ENCODE assay signal across 1 cellular context in the genomic region with DNA sequence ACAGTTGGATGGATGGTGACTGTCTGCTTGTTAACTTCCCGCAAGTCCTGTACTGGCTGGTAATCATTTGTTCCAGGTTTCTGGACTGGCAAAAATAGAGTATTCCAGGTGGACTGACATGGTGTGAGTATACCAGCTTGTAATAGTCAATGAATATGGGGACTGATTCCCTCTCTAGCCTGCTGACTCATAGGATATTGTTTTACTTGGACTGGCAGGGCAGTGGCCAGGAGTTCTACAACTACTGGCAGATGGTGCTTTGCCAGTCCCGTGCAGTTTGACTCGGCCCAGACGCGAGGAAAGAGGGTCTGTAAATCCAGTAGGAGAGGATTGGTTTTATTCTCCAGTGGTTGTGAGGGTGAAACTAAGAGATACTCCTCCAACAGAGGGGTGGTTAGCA.
TF ChIP-seq lines count a peak whose summit lies in the region.

No MANE protein-coding gene starts in this region.

TF ChIP-seq in GM23338, 12 proteins besides CTCF, POLR2A, EP300 and RAD21 (continued from another document):
- TF ChIP-seq, protein P1, sequence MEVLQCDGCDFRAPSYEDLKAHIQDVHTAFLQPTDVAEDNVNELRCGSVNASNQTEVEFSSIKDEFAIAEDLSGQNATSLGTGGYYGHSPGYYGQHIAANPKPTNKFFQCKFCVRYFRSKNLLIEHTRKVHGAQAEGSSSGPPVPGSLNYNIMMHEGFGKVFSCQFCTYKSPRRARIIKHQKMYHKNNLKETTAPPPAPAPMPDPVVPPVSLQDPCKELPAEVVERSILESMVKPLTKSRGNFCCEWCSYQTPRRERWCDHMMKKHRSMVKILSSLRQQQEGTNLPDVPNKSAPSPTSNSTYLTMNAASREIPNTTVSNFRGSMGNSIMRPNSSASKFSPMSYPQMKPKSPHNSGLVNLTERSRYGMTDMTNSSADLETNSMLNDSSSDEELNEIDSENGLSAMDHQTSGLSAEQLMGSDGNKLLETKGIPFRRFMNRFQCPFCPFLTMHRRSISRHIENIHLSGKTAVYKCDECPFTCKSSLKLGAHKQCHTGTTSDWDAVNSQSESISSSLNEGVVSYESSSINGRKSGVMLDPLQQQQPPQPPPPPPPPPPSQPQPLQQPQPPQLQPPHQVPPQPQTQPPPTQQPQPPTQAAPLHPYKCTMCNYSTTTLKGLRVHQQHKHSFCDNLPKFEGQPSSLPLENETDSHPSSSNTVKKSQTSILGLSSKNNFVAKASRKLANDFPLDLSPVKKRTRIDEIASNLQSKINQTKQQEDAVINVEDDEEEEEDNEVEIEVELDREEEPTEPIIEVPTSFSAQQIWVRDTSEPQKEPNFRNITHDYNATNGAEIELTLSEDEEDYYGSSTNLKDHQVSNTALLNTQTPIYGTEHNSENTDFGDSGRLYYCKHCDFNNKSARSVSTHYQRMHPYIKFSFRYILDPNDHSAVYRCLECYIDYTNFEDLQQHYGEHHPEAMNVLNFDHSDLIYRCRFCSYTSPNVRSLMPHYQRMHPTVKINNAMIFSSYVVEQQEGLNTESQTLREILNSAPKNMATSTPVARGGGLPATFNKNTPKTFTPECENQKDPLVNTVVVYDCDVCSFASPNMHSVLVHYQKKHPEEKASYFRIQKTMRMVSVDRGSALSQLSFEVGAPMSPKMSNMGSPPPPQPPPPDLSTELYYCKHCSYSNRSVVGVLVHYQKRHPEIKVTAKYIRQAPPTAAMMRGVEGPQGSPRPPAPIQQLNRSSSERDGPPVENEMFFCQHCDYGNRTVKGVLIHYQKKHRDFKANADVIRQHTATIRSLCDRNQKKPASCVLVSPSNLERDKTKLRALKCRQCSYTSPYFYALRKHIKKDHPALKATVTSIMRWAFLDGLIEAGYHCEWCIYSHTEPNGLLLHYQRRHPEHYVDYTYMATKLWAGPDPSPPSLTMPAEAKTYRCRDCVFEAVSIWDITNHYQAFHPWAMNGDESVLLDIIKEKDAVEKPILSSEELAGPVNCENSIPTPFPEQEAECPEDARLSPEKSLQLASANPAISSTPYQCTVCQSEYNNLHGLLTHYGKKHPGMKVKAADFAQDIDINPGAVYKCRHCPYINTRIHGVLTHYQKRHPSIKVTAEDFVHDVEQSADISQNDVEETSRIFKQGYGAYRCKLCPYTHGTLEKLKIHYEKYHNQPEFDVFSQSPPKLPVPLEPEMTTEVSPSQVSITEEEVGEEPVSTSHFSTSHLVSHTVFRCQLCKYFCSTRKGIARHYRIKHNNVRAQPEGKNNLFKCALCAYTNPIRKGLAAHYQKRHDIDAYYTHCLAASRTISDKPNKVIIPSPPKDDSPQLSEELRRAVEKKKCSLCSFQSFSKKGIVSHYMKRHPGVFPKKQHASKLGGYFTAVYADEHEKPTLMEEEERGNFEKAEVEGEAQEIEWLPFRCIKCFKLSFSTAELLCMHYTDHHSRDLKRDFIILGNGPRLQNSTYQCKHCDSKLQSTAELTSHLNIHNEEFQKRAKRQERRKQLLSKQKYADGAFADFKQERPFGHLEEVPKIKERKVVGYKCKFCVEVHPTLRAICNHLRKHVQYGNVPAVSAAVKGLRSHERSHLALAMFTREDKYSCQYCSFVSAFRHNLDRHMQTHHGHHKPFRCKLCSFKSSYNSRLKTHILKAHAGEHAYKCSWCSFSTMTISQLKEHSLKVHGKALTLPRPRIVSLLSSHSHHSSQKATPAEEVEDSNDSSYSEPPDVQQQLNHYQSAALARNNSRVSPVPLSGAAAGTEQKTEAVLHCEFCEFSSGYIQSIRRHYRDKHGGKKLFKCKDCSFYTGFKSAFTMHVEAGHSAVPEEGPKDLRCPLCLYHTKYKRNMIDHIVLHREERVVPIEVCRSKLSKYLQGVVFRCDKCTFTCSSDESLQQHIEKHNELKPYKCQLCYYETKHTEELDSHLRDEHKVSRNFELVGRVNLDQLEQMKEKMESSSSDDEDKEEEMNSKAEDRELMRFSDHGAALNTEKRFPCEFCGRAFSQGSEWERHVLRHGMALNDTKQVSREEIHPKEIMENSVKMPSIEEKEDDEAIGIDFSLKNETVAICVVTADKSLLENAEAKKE (CRISPR knock-in tag; IDR thresholded peaks at IDR 0.05), result no peak
- TF ChIP-seq ETS1 (IDR thresholded peaks at IDR 0.05) (no peak), STAT1 (IDR thresholded peaks at IDR 0.05; ENCODE audit: unreplicated experiment) (no peak), ZNF331 (CRISPR knock-in tag; IDR thresholded peaks at IDR 0.05; ENCODE audit: low read depth) (no peak), EZH2phosphoT487 (IDR thresholded peaks at IDR 0.05; ENCODE audit: unreplicated experiment) (no peak), EZH2 (IDR thresholded peaks at IDR 0.05; ENCODE audit: low read depth, unreplicated experiment) (no peak), CREB1 (CRISPR knock-in tag; IDR thresholded peaks at IDR 0.05; ENCODE audit: low read depth) (no peak), REST (IDR thresholded peaks at IDR 0.05; ENCODE audit: unreplicated experiment) (no peak), JUNB (IDR thresholded peaks at IDR 0.05; ENCODE audit: unreplicated experiment) (no peak), NANOG (IDR thresholded peaks at IDR 0.05; ENCODE audit: borderline replicate concordance) (no peak)
